Comparison of ENCODE assay signal across 8 cellular contexts in genomic region chr6:39113788-39114187, GRCh38.
DNase-seq lines count a peak whose midpoint lies in the region; ATAC-seq and TF ChIP-seq lines count a peak whose summit lies in the region.

No MANE protein-coding gene starts in this region.

- H3K27me3 ChIP-seq in DND-41 (ENCODE audit: insufficient read depth, low read length, poor library complexity), result no peaks in the 10 kb centered on the region
- peaks cover 2% of the 10 kb centered on the region for H3K27me3 ChIP-seq in neuron (ENCODE audit: insufficient read depth, low read length)

- H3K9me3 ChIP-seq in DND-41 (ENCODE audit: insufficient read depth, low read length, severe bottlenecking) (no peaks in the 10 kb centered on the region), neuron (ENCODE audit: low read length) (no peaks in the 10 kb centered on the region)

- ATAC-seq in DND-41 (ENCODE audit: insufficient read depth, low read depth) (no peak), HG02852 (IDR thresholded peaks at IDR 0.05; ENCODE audit: unreplicated experiment) (no peak)

- TF ChIP-seq CTCF in DND-41 (IDR thresholded peaks at IDR 0.05; ENCODE audit: borderline replicate concordance, extremely low read depth, low read length, poor library complexity, severe bottlenecking) (no peak), LNCaP clone FGC (IDR thresholded peaks at IDR 0.05; ENCODE audit: control insufficient read depth, extremely low read depth, insufficient read depth) (no peak), coronary artery (IDR thresholded peaks at IDR 0.05) (no peak)

- H3K36me3 ChIP-seq in DND-41 (ENCODE audit: insufficient read depth, low read length), result peaks cover 18% of the 10 kb centered on the region
- H3K36me3 ChIP-seq in neuron (ENCODE audit: insufficient read depth, low read length), result peaks cover 1% of the 10 kb centered on the region

- H3K4me3 ChIP-seq in DND-41 (ENCODE audit: low read depth in 1 of 2, low read length in 2 of 2) (peak overlapping the region; percentile 24 to 60; a peak in 3 of 4 replicates), LNCaP clone FGC (ENCODE audit: low read depth, low read length) (peak overlapping the region; percentile 68), coronary artery (peak overlapping the region; percentile 83), neuron (ENCODE audit: low read length) (peak overlapping the region; percentile 84)

- H3K27ac ChIP-seq in DND-41 (ENCODE audit: low read length) (peak overlapping the region; percentile 93), coronary artery (no peak overlapping the region)

- H4K20me1 ChIP-seq in DND-41 (ENCODE audit: insufficient read depth, low read length), result no peaks in the 10 kb centered on the region

- H3K9ac ChIP-seq in DND-41 (ENCODE audit: low read depth, low read length), result peak overlapping the region; percentile 74

- H3K4me1 ChIP-seq in DND-41 (ENCODE audit: insufficient read depth, low read length) (peaks cover 20% of the 10 kb centered on the region), neuron (ENCODE audit: insufficient read depth, low read length) (peaks cover 16% of the 10 kb centered on the region)

- peak overlapping the region; percentile 64 for H3K4me2 ChIP-seq in DND-41 (ENCODE audit: insufficient read depth, low read length)

- DNase-seq in DND-41 (no peak), LNCaP clone FGC (ENCODE audit: low read depth) (no peak), coronary artery (ENCODE audit: low spot score) (no peak), NCI-H1436 treated with DMSO at 0.1 percent for 48 hours (lab: John Stamatoyannopoulos, UW) (no peak), DMS 273 treated with DMSO at 0.1 percent for 48 hours (lab: John Stamatoyannopoulos, UW) (no peak)
- DNase-seq in NK-92 treated with Interleukin-12 subunit alpha and Interleukin-12 subunit beta, amount 100 ng/mL, for 24 hours (lab: John Stamatoyannopoulos, UW), result no peak

- 0 out of 2 replicates have a peak, but pooled peaks cover 12% of the 10 kb centered on the region for H3K79me2 ChIP-seq in DND-41 (ENCODE audit: insufficient read depth, low read length)

- H2AFZ ChIP-seq in DND-41 (ENCODE audit: low read depth, low read length), result peak overlapping the region; percentile 94
- H2AFZ ChIP-seq in neuron (ENCODE audit: low read depth, low read length), result peak overlapping the region; percentile 96
